24 cellular contexts compared by ENCODE assay signal in genomic region chr1:221822591-221822990, GRCh38.
A peak's percentile ranks its signal among the peaks of the same experiment; 100 is the strongest.
DNase-seq lines count a peak whose midpoint lies in the region; ATAC-seq and TF ChIP-seq lines count a peak whose summit lies in the region.
"Had no signal": no experiment of that assay in that cellular context is flagged by ENCODE, and none has a peak within 500 bp of the region (broad histone marks: within the 10 kb centered on the region; RNA-seq: fewer than 3 reads in every experiment).

No MANE protein-coding gene starts in this region.

- no peak for TF ChIP-seq CTCF in natural killer cell (IDR thresholded peaks at IDR 0.05)
- no peak for TF ChIP-seq CTCF in psoas muscle (IDR thresholded peaks at IDR 0.05)

- peaks cover 58 to 60% of the 10 kb centered on the region in 2 donors for H3K4me1 Mint-ChIP-seq in natural killer cell treated with Interleukin-12 subunit alpha and Interleukin-12 subunit beta and Interleukin-15 and Interleukin-18, amount 100 ng/mL, for 72 hours (ENCODE audit: low read depth in 2 of 2)
- peaks cover 33 to 41% of the 10 kb centered on the region in 2 donors for H3K4me1 Mint-ChIP-seq in natural killer cell

- H3K4me3 ChIP-seq in psoas muscle = no peak overlapping the region
- H3K4me3 ChIP-seq: GM23338, MG63, Peyer's patch, SK-N-MC had no signal

- H3K27ac ChIP-seq in psoas muscle = no peak overlapping the region
- H3K27ac ChIP-seq: 22Rv1, Peyer's patch, SK-N-MC had no signal

- H3K36me3 Mint-ChIP-seq in natural killer cell treated with Interleukin-12 subunit alpha and Interleukin-12 subunit beta and Interleukin-15 and Interleukin-18, amount 100 ng/mL, for 72 hours = no peaks in the 10 kb centered on the region
- no peaks in the 10 kb centered on the region for H3K36me3 Mint-ChIP-seq in natural killer cell

- peak overlapping the region; percentile 38 for H3K4me3 Mint-ChIP-seq in natural killer cell treated with Interleukin-12 subunit alpha and Interleukin-12 subunit beta and Interleukin-15 and Interleukin-18, amount 100 ng/mL, for 72 hours
- no peak overlapping the region for H3K4me3 Mint-ChIP-seq in natural killer cell
- H3K4me3 Mint-ChIP-seq: CD14-positive monocyte, GM23338, H9 had no signal

- H3K36me3 ChIP-seq in psoas muscle (ENCODE audit: insufficient read depth in 1 of 2, low read depth in 1 of 2) = no peaks in the 10 kb centered on the region
- H3K36me3 ChIP-seq: BE2C, MG63, Peyer's patch had no signal

- peaks cover 8% of the 10 kb centered on the region for H3K9me3 ChIP-seq in psoas muscle
- H3K9me3 ChIP-seq: BE2C, Peyer's patch had no signal

- no peaks in the 10 kb centered on the region for H3K27me3 Mint-ChIP-seq in natural killer cell treated with Interleukin-12 subunit alpha and Interleukin-12 subunit beta and Interleukin-15 and Interleukin-18, amount 100 ng/mL, for 72 hours
- H3K27me3 Mint-ChIP-seq in natural killer cell (ENCODE audit: low read depth in 2 of 2) = no peaks in the 10 kb centered on the region

- H3K27ac Mint-ChIP-seq in natural killer cell treated with Interleukin-12 subunit alpha and Interleukin-12 subunit beta and Interleukin-15 and Interleukin-18, amount 100 ng/mL, for 72 hours = peak overlapping the region; percentile 21 to 91
- H3K27ac Mint-ChIP-seq in natural killer cell = no peak overlapping the region
- H3K27ac Mint-ChIP-seq: CD14-positive monocyte, GM23338, H9 had no signal

- DNase-seq in NCI-H1105 treated with DMSO at 0.1 percent for 48 hours (lab: John Stamatoyannopoulos, UW) (peak; percentile 27), NCI-H1105 (lab: John Stamatoyannopoulos, UW) (no peak), natural killer cell (no peak), foreskin melanocyte (peak; percentile 61), NCI-H226 (no peak), NCI-H1436 (lab: John Stamatoyannopoulos, UW) (no peak), psoas muscle (no peak)
- DNase-seq in natural killer cell treated with Interleukin-12 subunit alpha and Interleukin-12 subunit beta and Interleukin-15 and Interleukin-18, amount 100 ng/mL, for 72 hours (ENCODE audit: low spot score) = no peak
- DNase-seq: BE2C, H9, KBM-7, MG63, NCI-H1417 treated with DMSO at 0.1 percent for 48 hours, NCI-H187, NCI-H2081 treated with DMSO at 0.1 percent for 48 hours, NCI-H446, NCI-H524 treated with DMSO at 0.1 percent for 48 hours, OCI-M1, Peyer's patch, SHP77 treated with DMSO at 0.1 percent for 48 hours had no signal

- H3K9me3 Mint-ChIP-seq in natural killer cell treated with Interleukin-12 subunit alpha and Interleukin-12 subunit beta and Interleukin-15 and Interleukin-18, amount 100 ng/mL, for 72 hours = peaks cover 3% of the 10 kb centered on the region
- H3K9me3 Mint-ChIP-seq in natural killer cell = no peaks in the 10 kb centered on the region

- intact Hi-C loops in natural killer cell (cut with micrococcal nuclease) (no loop called here), psoas muscle (cut with DNase I) (no loop called here)

- H3K27me3 ChIP-seq in psoas muscle (ENCODE audit: insufficient read depth in 3 of 3, low read length in 2 of 3) = no peaks in the 10 kb centered on the region
- H3K27me3 ChIP-seq: BE2C, MG63, Peyer's patch had no signal

- 48 to 63% (median 59%) methylated on average over 3 of the region's 3 CpGs for WGBS in psoas muscle, 3 donors

- H3K4me1 ChIP-seq in psoas muscle = peaks cover 11% of the 10 kb centered on the region
- H3K4me1 ChIP-seq: Peyer's patch had no signal

- ATAC-seq in natural killer cell treated with Interleukin-12 subunit alpha and Interleukin-12 subunit beta and Interleukin-15 and Interleukin-18, amount 100 ng/mL, for 72 hours = no peak
- ATAC-seq in natural killer cell = no peak
- ATAC-seq in psoas muscle = no peak
- ATAC-seq: GM23338 had no signal

Comparison
In these comparisons a context has a peak if more than half of its experiments do, and no peak if none do; other contexts are left out.
1. DNase-seq: peak in NCI-H1105 treated with DMSO at 0.1 percent for 48 hours (single experiment) and foreskin melanocyte (single experiment); none in NCI-H1105 (single experiment), natural killer cell treated with Interleukin-12 subunit alpha and Interleukin-12 subunit beta and Interleukin-15 and Interleukin-18, amount 100 ng/mL, for 72 hours (single experiment), natural killer cell (single experiment), NCI-H226 (single experiment), NCI-H1436 (single experiment) and psoas muscle (0 of 2).
2. H3K27ac Mint-ChIP-seq: peak in natural killer cell treated with Interleukin-12 subunit alpha and Interleukin-12 subunit beta and Interleukin-15 and Interleukin-18, amount 100 ng/mL, for 72 hours (2 of 2); none in natural killer cell (0 of 2).